8 cellular contexts compared by ENCODE assay signal in the genomic region with DNA sequence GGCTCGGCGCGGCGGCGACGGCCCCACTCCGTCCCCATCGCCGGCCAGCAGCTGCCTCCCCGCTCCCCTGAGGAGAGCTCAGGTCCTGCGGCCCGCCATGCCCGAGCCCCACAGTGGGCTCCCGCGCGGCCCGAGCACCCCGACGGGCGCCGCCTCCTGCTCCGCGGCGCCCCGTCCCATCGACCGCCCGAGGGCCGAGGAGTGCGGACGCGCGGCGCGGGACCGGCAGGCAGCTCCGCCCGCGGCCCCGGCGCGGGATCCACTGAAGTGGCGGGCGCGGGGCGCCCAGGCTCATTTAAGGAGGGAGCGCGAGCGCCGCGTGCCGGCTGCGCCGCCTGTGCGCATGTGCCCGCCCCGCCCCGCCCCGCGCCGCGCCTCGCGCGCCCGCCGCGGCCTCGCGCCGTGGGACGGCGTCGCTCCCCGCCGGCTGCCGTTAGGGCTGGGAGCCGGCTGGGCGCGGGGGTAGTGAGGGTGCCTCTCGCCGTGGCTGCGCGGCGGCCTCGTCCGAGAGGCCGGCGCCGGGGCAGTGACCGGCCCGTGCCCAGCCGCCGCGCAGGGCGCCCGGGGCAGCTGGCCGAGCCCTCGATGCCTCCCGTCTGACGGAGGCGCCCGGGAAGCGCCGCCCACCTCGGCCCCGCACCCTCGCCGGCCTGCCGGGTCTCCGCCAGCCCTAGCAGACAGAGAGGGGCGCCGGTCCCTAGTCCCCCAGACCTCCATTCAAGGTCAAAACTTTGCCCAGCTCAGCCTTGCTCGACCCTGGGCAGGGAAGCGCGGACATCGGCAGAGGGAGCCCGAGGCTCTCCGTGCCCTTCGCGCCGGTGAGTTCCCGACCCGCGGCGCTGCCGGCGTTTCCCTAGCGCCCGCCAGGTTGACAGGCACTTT. TPM values are rescaled to one million over a fixed set of nuclear protein-coding genes. Genes with fewer than 3 reads are reported as not detected.
A peak's percentile ranks its signal among the peaks of the same experiment; 100 is the strongest.
DNase-seq lines count a peak whose midpoint lies in the region; ATAC-seq lines count a peak whose summit lies in the region.

A gene with protein sequence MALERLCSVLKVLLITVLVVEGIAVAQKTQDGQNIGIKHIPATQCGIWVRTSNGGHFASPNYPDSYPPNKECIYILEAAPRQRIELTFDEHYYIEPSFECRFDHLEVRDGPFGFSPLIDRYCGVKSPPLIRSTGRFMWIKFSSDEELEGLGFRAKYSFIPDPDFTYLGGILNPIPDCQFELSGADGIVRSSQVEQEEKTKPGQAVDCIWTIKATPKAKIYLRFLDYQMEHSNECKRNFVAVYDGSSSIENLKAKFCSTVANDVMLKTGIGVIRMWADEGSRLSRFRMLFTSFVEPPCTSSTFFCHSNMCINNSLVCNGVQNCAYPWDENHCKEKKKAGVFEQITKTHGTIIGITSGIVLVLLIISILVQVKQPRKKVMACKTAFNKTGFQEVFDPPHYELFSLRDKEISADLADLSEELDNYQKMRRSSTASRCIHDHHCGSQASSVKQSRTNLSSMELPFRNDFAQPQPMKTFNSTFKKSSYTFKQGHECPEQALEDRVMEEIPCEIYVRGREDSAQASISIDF (minus strand): TSS at position 269 of the 882 bp plus-strand sequence. CDS start 333 bp downstream, outside the sequence.

- H3K4me3 ChIP-seq in HUES48 (ENCODE audit: low read depth, low read length) (peak within 1 kb of the TSS; percentile 79), SK-N-MC (peak within 1 kb of the TSS; percentile 76)

- DNase-seq in EH (ENCODE audit: low read depth): peak; percentile 57
- no peak for DNase-seq in SK-N-MC (ENCODE audit: low read depth, low spot score)
- DNase-seq in activated naive CD4-positive, alpha-beta T cell treated with anti-CD3 and anti-CD28 coated beads, Interleukin-2, amount 50 U/mL, for 16 hours: peak; percentile 68
- DNase-seq in Right ventricle myocardium superior: peak; percentile 72
- peak; percentile 26 to 92 (median 54) for DNase-seq in posterior cingulate gyrus
- DNase-seq in NK-92 treated with Interleukin-12 subunit alpha and Interleukin-12 subunit beta, amount 100 ng/mL, for 24 hours (lab: John Stamatoyannopoulos, UW): no peak

- peaks cover 32% of the 10 kb centered on the region for H3K27me3 ChIP-seq in HUES48 (ENCODE audit: control insufficient read depth, insufficient read depth, low read length)

- peak within 1 kb of the TSS; percentile 38 for H3K27ac ChIP-seq in HUES48 (ENCODE audit: low read depth, low read length)
- H3K27ac ChIP-seq in SK-N-MC: no peak within 1 kb of the TSS

- peaks cover 33% of the 10 kb centered on the region for H3K4me1 ChIP-seq in HUES48 (ENCODE audit: control insufficient read depth, insufficient read depth, low read length)

- intact Hi-C loops in Right ventricle myocardium superior (cut with DNase I) (loop anchor here (2.0 to 5.0 kb wide), 2 partner anchors 913 to 1013 kb away; no protein-coding TSS in a partner anchor), posterior cingulate gyrus (cut with DNase I) (loop anchor here (2.0 to 5.0 kb wide), 3 partner anchors 107 to 1013 kb away; no protein-coding TSS in a partner anchor)

- no peaks in the 10 kb centered on the region for H3K9me3 ChIP-seq in HUES48 (ENCODE audit: control insufficient read depth, insufficient read depth, low read length)
- H3K9me3 ChIP-seq in SK-N-MC (ENCODE audit: low read depth, low read length): no peaks in the 10 kb centered on the region

- H3K9ac ChIP-seq in HUES48 (ENCODE audit: low read depth, low read length) (peak within 1 kb of the TSS; percentile 65), SK-N-MC (ENCODE audit: insufficient read length) (peak within 1 kb of the TSS; percentile 64)

- H3K36me3 ChIP-seq in HUES48 (ENCODE audit: control insufficient read depth, insufficient read depth, low read length): no peaks in the 10 kb centered on the region
- H3K36me3 ChIP-seq in SK-N-MC (ENCODE audit: insufficient read depth, low read length): no peaks in the 10 kb centered on the region

- peak; percentile 45 for ATAC-seq in GM21447 (IDR thresholded peaks at IDR 0.05; ENCODE audit: unreplicated experiment)
- ATAC-seq in Right ventricle myocardium superior (ENCODE audit: poor library complexity): peak; percentile 72

RNA-seq across cellular contexts. Expression of the gene that starts here (rescaled TPM):
- 2.0 TPM for total RNA-seq in Right ventricle myocardium superior

Comparison
In these comparisons a context has a peak if more than half of its experiments do, and no peak if none do; other contexts are left out.
1. DNase-seq: peak in EH (single experiment), activated naive CD4-positive, alpha-beta T cell treated with anti-CD3 and anti-CD28 coated beads, Interleukin-2, amount 50 U/mL, for 16 hours (single experiment), Right ventricle myocardium superior (single experiment) and posterior cingulate gyrus (10 of 10); none in SK-N-MC (single experiment) and NK-92 treated with Interleukin-12 subunit alpha and Interleukin-12 subunit beta, amount 100 ng/mL, for 24 hours (single experiment).